In genomic region chr19:2743099-2743498, GRCh38 we compare ENCODE assay signal across 26 cellular contexts. TPM values are rescaled to one million over a fixed set of nuclear protein-coding genes. Genes with fewer than 3 reads are reported as not detected.
"Had no signal": no experiment of that assay in that cellular context is flagged by ENCODE, and none has a peak within 500 bp of the region (broad histone marks: within the 10 kb centered on the region; RNA-seq: fewer than 3 reads in every experiment).

No MANE protein-coding gene starts in this region.

- H3K4me3 Mint-ChIP-seq: activated CD4-positive, alpha-beta T cell treated with anti-CD3 and anti-CD28 coated beads, Interleukin-2, amount 10 ng/mL, durations not matched to agents 24 days and 14 days; activated CD8-positive, alpha-beta T cell treated with anti-CD3 and anti-CD28 coated beads, Interleukin-2, amount 10 ng/mL, durations not matched to agents 7 days and 5 days; activated naive CD4-positive, alpha-beta T cell treated with anti-CD3 and anti-CD28 coated beads, Interleukin-2, amount 50 U/mL, for 24 hours; activated naive CD8-positive, alpha-beta T cell treated with anti-CD3 and anti-CD28 coated beads, Interleukin-2, amount 10 ng/mL, durations not matched to agents 7 days and 5 days; activated T-cell treated with anti-CD3 and anti-CD28 coated beads, Interleukin-2, amount 50 U/mL, for 24 hours; brain had no signal

- H3K9me3 Mint-ChIP-seq: activated CD4-positive, alpha-beta T cell treated with anti-CD3 and anti-CD28 coated beads, Interleukin-2, amount 10 ng/mL, durations not matched to agents 24 days and 14 days; activated naive CD4-positive, alpha-beta T cell treated with anti-CD3 and anti-CD28 coated beads, Interleukin-2, amount 50 U/mL, for 24 hours; activated naive CD8-positive, alpha-beta T cell treated with anti-CD3 and anti-CD28 coated beads, Interleukin-2, amount 10 ng/mL, durations not matched to agents 7 days and 5 days; activated T-cell treated with anti-CD3 and anti-CD28 coated beads, Interleukin-2, amount 50 U/mL, for 24 hours; activated T-helper 2 cell treated with anti-CD3 and anti-CD28 coated beads, Interferon-gamma antibody, Interleukin-2, Interleukin-4, amounts not matched to agents 10 μg/mL and 5 μg/mL and 100 μg/mL, durations not matched to agents 14 hours and 24 hours and 36 hours had no signal

- DNase-seq: activated CD4-positive, alpha-beta T cell treated with anti-CD3 and anti-CD28 coated beads, Interleukin-2, amount 10 ng/mL, durations not matched to agents 24 days and 14 days; activated CD4-positive, alpha-beta T cell treated with anti-CD3 and anti-CD28 coated beads, Interleukin-2, amount 50 U/mL, for 48 hours; activated CD8-positive, alpha-beta T cell treated with anti-CD3 and anti-CD28 coated beads, Interleukin-2, amount 10 ng/mL, durations not matched to agents 7 days and 5 days; activated gamma-delta T cell; activated naive CD4-positive, alpha-beta T cell treated with Interleukin-2 at 50 U/mL for 16 hours; activated naive CD8-positive, alpha-beta T cell treated with anti-CD3 and anti-CD28 coated beads, Interleukin-2, amount 10 ng/mL, durations not matched to agents 7 days and 5 days; activated T-cell treated with anti-CD3 and anti-CD28 coated beads, Interleukin-2, amount 50 U/mL, for 24 hours; central memory CD4-positive, alpha-beta T cell; Karpas-422; KBM-7; NCI-H1105; NCI-H1436; NCI-H1694; NCI-H1930; NCI-H2081 treated with DMSO at 0.1 percent for 48 hours; NCI-H226; NCI-H524 treated with DMSO at 0.1 percent for 48 hours; NCI-H748 treated with DMSO at 0.1 percent for 48 hours; OCI-M1; Right ventricle myocardium superior; SW 1271 had no signal

- ATAC-seq: activated CD8-positive, alpha-beta T cell treated with anti-CD3 and anti-CD28 coated beads, Interleukin-2, amount 10 ng/mL, durations not matched to agents 7 days and 5 days had no signal

- H3K27ac Mint-ChIP-seq: activated CD4-positive, alpha-beta T cell treated with anti-CD3 and anti-CD28 coated beads, Interleukin-2, amount 10 ng/mL, durations not matched to agents 24 days and 14 days; activated CD8-positive, alpha-beta T cell treated with anti-CD3 and anti-CD28 coated beads, Interleukin-2, amount 10 ng/mL, durations not matched to agents 7 days and 5 days; activated naive CD4-positive, alpha-beta T cell treated with anti-CD3 and anti-CD28 coated beads, Interleukin-2, amount 50 U/mL, for 24 hours; activated naive CD8-positive, alpha-beta T cell treated with anti-CD3 and anti-CD28 coated beads, Interleukin-2, amount 10 ng/mL, durations not matched to agents 7 days and 5 days; activated T-cell treated with anti-CD3 and anti-CD28 coated beads, Interleukin-2, amount 50 U/mL, for 24 hours; activated T-helper 2 cell treated with anti-CD3 and anti-CD28 coated beads, Interferon-gamma antibody, Interleukin-2, Interleukin-4, amounts not matched to agents 10 μg/mL and 5 μg/mL and 100 μg/mL, durations not matched to agents 14 hours and 24 hours and 36 hours had no signal

RNA-seq across cellular contexts. Expression of gene DIRAS1, which starts 21.9 kb away (rescaled TPM):
- total RNA-seq: activated CD8-positive, alpha-beta T cell treated with anti-CD3 and anti-CD28 coated beads, Interleukin-2, amount 10 ng/mL, durations not matched to agents 7 days and 5 days; activated naive CD8-positive, alpha-beta T cell treated with anti-CD3 and anti-CD28 coated beads, Interleukin-2, amount 10 ng/mL, durations not matched to agents 7 days and 5 days; T-helper 1 cell treated with Interleukin-12 subunit alpha and Interleukin-12 subunit beta and Interleukin-4 antibody, amounts not matched to agents 30 ng/mL and 1 ng/mL, for 36 hours had no signal

RNA-seq across cellular contexts. Expression of gene GNG7, which starts 40.6 kb away (rescaled TPM):
- total RNA-seq: NCI-H460 had no signal
